ENCODE assay signal across 20 cellular contexts in the genomic region with DNA sequence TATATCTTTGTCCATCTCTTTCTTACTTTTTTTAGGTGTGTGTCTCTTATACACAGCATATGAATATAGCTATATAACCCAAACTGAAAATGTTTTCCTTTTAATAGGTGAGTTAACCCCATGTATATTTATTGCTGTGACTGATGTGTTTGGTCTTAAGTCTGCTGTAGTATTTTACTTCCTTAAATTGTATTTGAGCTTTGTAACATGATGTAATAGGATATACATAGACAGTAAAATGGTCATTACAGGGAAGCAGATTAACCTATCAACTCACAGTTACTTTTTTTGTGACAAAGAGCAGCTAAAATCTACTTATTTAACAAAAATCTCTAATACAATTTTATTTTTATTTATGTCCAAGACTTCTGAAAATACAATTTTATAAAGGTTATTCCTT.
"Had no signal": no experiment of that assay in that cellular context is flagged by ENCODE, and none has a peak within 500 bp of the region (broad histone marks: within the 10 kb centered on the region; RNA-seq: fewer than 3 reads in every experiment).

No MANE protein-coding gene starts in this region.

- H3K4me3 Mint-ChIP-seq: activated CD8-positive, alpha-beta T cell treated with anti-CD3 and anti-CD28 coated beads, Interleukin-2, amount 10 ng/mL, durations not matched to agents 7 days and 5 days; activated naive CD8-positive, alpha-beta T cell; activated T-cell treated with anti-CD3 and anti-CD28 coated beads, Interleukin-2, amount 50 U/mL, for 72 hours; brain; stimulated activated naive CD8-positive, alpha-beta T cell treated with anti-CD3 and anti-CD28 coated beads, Interleukin-15, amount 100 ng/mL, for 72 hours; WTC11 had no signal

- H3K9me3 Mint-ChIP-seq: activated T-cell treated with anti-CD3 and anti-CD28 coated beads, Interleukin-2, amount 50 U/mL, for 72 hours; brain; stimulated activated naive CD8-positive, alpha-beta T cell treated with anti-CD3 and anti-CD28 coated beads, Interleukin-15, amount 100 ng/mL, for 72 hours; WTC11 had no signal

- H3K36me3 Mint-ChIP-seq: WTC11 had no signal

- DNase-seq: activated CD4-positive, alpha-beta T cell treated with anti-CD3 and anti-CD28 coated beads for 4 hours; activated CD8-positive, alpha-beta memory T cell treated with anti-CD3 and anti-CD28 coated beads, Interleukin-2, amount 50 U/mL, for 4 hours; activated CD8-positive, alpha-beta T cell treated with anti-CD3 and anti-CD28 coated beads, Interleukin-2, amount 10 ng/mL, durations not matched to agents 7 days and 5 days; activated gamma-delta T cell; activated T-cell treated with anti-CD3 and anti-CD28 coated beads, Interleukin-2, amount 50 U/mL, for 72 hours; amygdala; central memory CD4-positive, alpha-beta T cell; cortex of kidney; effector memory CD4-positive, alpha-beta T cell; foreskin fibroblast; kidney glomerular epithelial cell; lower lobe of right lung; sigmoid colon; spleen; stimulated activated naive CD8-positive, alpha-beta T cell treated with anti-CD3 and anti-CD28 coated beads, Interleukin-15, amount 100 ng/mL, for 72 hours; T1000; upper lobe of left lung had no signal

- H3K27ac Mint-ChIP-seq: activated CD8-positive, alpha-beta T cell treated with anti-CD3 and anti-CD28 coated beads, Interleukin-2, amount 10 ng/mL, durations not matched to agents 7 days and 5 days; activated naive CD8-positive, alpha-beta T cell; activated T-cell treated with anti-CD3 and anti-CD28 coated beads, Interleukin-2, amount 50 U/mL, for 72 hours; brain; WTC11 had no signal

- H3K27me3 Mint-ChIP-seq: activated naive CD8-positive, alpha-beta T cell; brain; stimulated activated naive CD8-positive, alpha-beta T cell treated with anti-CD3 and anti-CD28 coated beads, Interleukin-15, amount 100 ng/mL, for 72 hours had no signal

- H3K4me1 Mint-ChIP-seq: stimulated activated naive CD8-positive, alpha-beta T cell treated with anti-CD3 and anti-CD28 coated beads, Interleukin-15, amount 100 ng/mL, for 72 hours had no signal

- ATAC-seq: activated CD8-positive, alpha-beta T cell treated with anti-CD3 and anti-CD28 coated beads, Interleukin-2, amount 10 ng/mL, durations not matched to agents 7 days and 5 days; activated T-cell treated with anti-CD3 and anti-CD28 coated beads, Interleukin-2, amount 50 U/mL, for 72 hours; lower lobe of right lung; stimulated activated naive CD8-positive, alpha-beta T cell treated with anti-CD3 and anti-CD28 coated beads, Interleukin-15, amount 100 ng/mL, for 72 hours; WTC11 had no signal
